9 cellular contexts compared by ENCODE assay signal in genomic region chr15:68316061-68316804, GRCh38. TPM values are rescaled to one million over a fixed set of nuclear protein-coding genes. Genes with fewer than 3 reads are reported as not detected.
DNase-seq lines count a peak whose midpoint lies in the region; ATAC-seq and TF ChIP-seq lines count a peak whose summit lies in the region.
"Had no signal": no experiment of that assay in that cellular context is flagged by ENCODE, and none has a peak within 500 bp of the region (broad histone marks: within the 10 kb centered on the region; RNA-seq: fewer than 3 reads in every experiment).

No MANE protein-coding gene starts in this region.

- no peak for ATAC-seq in foreskin keratinocyte
- no peak for ATAC-seq in GM18858 (IDR thresholded peaks at IDR 0.05; ENCODE audit: unreplicated experiment)

- H3K27ac ChIP-seq in cardiac muscle cell (no peak overlapping the region), left ventricle myocardium inferior (replicated peaks) (no peak overlapping the region), SJCRH30 (no peak overlapping the region), foreskin keratinocyte (no peak overlapping the region), transverse colon (no peak overlapping the region)
- H3K27ac ChIP-seq: thyroid gland had no signal

- in situ Hi-C loops in transverse colon (cut with MboI; ENCODE audit: low pct_ligation_motif_present in 1 of 4, low pct_unique_long_range_greater_than_20kb in 1 of 4, low sequenced_read_pairs in 3 of 4): loop anchor here in 2 of 4 donors (25.0 kb wide), 2 partner anchors 346 to 371 kb away; no protein-coding TSS in a partner anchor

- H3K4me1 ChIP-seq in cardiac muscle cell (ENCODE audit: low read depth) (no peaks in the 10 kb centered on the region), left ventricle myocardium inferior (peaks cover 11% of the 10 kb centered on the region), SJCRH30 (no peaks in the 10 kb centered on the region), foreskin keratinocyte (no peaks in the 10 kb centered on the region), transverse colon (no peaks in the 10 kb centered on the region)
- H3K4me1 ChIP-seq: thyroid gland had no signal

- H3K27ac Mint-ChIP-seq in type B pancreatic cell: no peak overlapping the region

- peaks cover 5% of the 10 kb centered on the region for H3K27me3 Mint-ChIP-seq in type B pancreatic cell

- no peak for TF ChIP-seq POLR2A in transverse colon (IDR thresholded peaks at IDR 0.05)

- H3K4me3 Mint-ChIP-seq in type B pancreatic cell: no peak overlapping the region

- no peaks in the 10 kb centered on the region for H3K9me3 Mint-ChIP-seq in type B pancreatic cell

- H3K36me3 Mint-ChIP-seq in type B pancreatic cell: no peaks in the 10 kb centered on the region

- no peaks in the 10 kb centered on the region for H3K27me3 ChIP-seq in cardiac muscle cell
- H3K27me3 ChIP-seq in left ventricle myocardium inferior (ENCODE audit: low read depth): no peaks in the 10 kb centered on the region
- H3K27me3 ChIP-seq in SJCRH30: peaks cover 14% of the 10 kb centered on the region
- peaks cover 22% of the 10 kb centered on the region for H3K27me3 ChIP-seq in foreskin keratinocyte
- H3K27me3 ChIP-seq in transverse colon: no peaks in the 10 kb centered on the region
- H3K27me3 ChIP-seq: thyroid gland had no signal

- H3K9me3 ChIP-seq in cardiac muscle cell (ENCODE audit: low read depth): no peaks in the 10 kb centered on the region
- no peaks in the 10 kb centered on the region for H3K9me3 ChIP-seq in left ventricle myocardium inferior (replicated peaks)
- H3K9me3 ChIP-seq in SJCRH30 (replicated peaks): no peaks in the 10 kb centered on the region
- no peaks in the 10 kb centered on the region for H3K9me3 ChIP-seq in transverse colon
- H3K9me3 ChIP-seq: thyroid gland had no signal

- H3K36me3 ChIP-seq in cardiac muscle cell (no peaks in the 10 kb centered on the region), left ventricle myocardium inferior (peaks cover 21% of the 10 kb centered on the region), SJCRH30 (no peaks in the 10 kb centered on the region), transverse colon (no peaks in the 10 kb centered on the region)
- H3K36me3 ChIP-seq: thyroid gland had no signal

- H3K4me1 Mint-ChIP-seq in type B pancreatic cell (ENCODE audit: unreplicated experiment): peaks cover 12% of the 10 kb centered on the region

- DNase-seq in cardiac muscle cell (ENCODE audit: low read depth in 1 of 2, low spot score in 1 of 2) (peak; percentile 24 to 44), left ventricle myocardium inferior (no peak), SJCRH30 (peak; percentile 27 to 48), foreskin keratinocyte (no peak), type B pancreatic cell (ENCODE audit: extremely low spot score, unreplicated experiment) (peak; percentile 66), KG1 (lab: John Stamatoyannopoulos, UW) (no peak), transverse colon (no peak)

- TF ChIP-seq EP300 in transverse colon (IDR thresholded peaks at IDR 0.05; ENCODE audit: low read depth): no peak

- no peak overlapping the region for H3K4me3 ChIP-seq in cardiac muscle cell
- H3K4me3 ChIP-seq in left ventricle myocardium inferior: no peak overlapping the region
- no peak overlapping the region for H3K4me3 ChIP-seq in SJCRH30
- no peak overlapping the region for H3K4me3 ChIP-seq in transverse colon
- H3K4me3 ChIP-seq: thyroid gland had no signal

- intact Hi-C loops in left ventricle myocardium inferior (cut with micrococcal nuclease) (no loop called here), transverse colon (cut with DNase I; ENCODE audit: low total_unique reads) (loop anchor here (10.0 kb wide), 1 partner anchor 239 kb away; no protein-coding TSS in a partner anchor)

- 73 to 76% methylated on average over 2 to 16 of the region's 17 CpGs for WGBS in transverse colon (ENCODE audit: low coverage in 1 of 2), 2 donors

- TF ChIP-seq CTCF in cardiac muscle cell (IDR thresholded peaks at IDR 0.05; ENCODE audit: low read depth, low read length): peak; percentile 50
- no peak for TF ChIP-seq CTCF in left ventricle myocardium inferior (IDR thresholded peaks at IDR 0.05; ENCODE audit: borderline replicate concordance)
- peak; percentile 46 for TF ChIP-seq CTCF in foreskin keratinocyte (conservative IDR thresholded peaks at IDR 0.05)
- TF ChIP-seq CTCF in type B pancreatic cell (conservative IDR thresholded peaks at IDR 0.05): peak; percentile 62
- TF ChIP-seq CTCF in transverse colon (IDR thresholded peaks at IDR 0.05): peak in 2 of 5 experiments; percentile 18 to 19

RNA-seq across cellular contexts. Expression of gene FEM1B, which starts 38.7 kb away (rescaled TPM):
- total RNA-seq in cardiac muscle cell (45.2 and 59.7 TPM in 2 replicates), left ventricle myocardium inferior (46.7 TPM), foreskin keratinocyte (42.6 and 44.5 TPM in 2 replicates), type B pancreatic cell (ENCODE audit: low replicate concordance) (54.2 and 63.1 TPM in 2 replicates), transverse colon (10 to 100 TPM; 25.1 to 64.7 (median 43.0) TPM)
- polyA plus RNA-seq in cardiac muscle cell (23.0 and 29.0 TPM in 2 replicates), foreskin keratinocyte (7.9 and 9.0 TPM in 2 replicates)
- total RNA-seq in SJCRH30 (2014; rRNA removed; shearing (Covaris generic)): 63.3 and 67.0 TPM in 2 replicates

Comparison
In these comparisons a context has a peak if more than half of its experiments do, and no peak if none do; other contexts are left out.
1. DNase-seq: peak in cardiac muscle cell (2 of 2), SJCRH30 (2 of 2) and type B pancreatic cell (single experiment); none in left ventricle myocardium inferior (single experiment), foreskin keratinocyte (0 of 2), KG1 (single experiment) and transverse colon (single experiment).